8 cellular contexts compared by ENCODE assay signal in genomic region chr12:96434107-96434506, GRCh38. TPM values are rescaled to one million over a fixed set of nuclear protein-coding genes. Genes with fewer than 3 reads are reported as not detected.
DNase-seq lines count a peak whose midpoint lies in the region; ATAC-seq and TF ChIP-seq lines count a peak whose summit lies in the region.

No MANE protein-coding gene starts in this region.

- no peaks in the 10 kb centered on the region for H3K27me3 ChIP-seq in aorta (ENCODE audit: control insufficient read depth in 1 of 2, insufficient read depth in 2 of 2, low read length in 1 of 2)

- no peaks in the 10 kb centered on the region for H3K36me3 ChIP-seq in aorta (ENCODE audit: control insufficient read depth in 1 of 2, insufficient read depth in 2 of 2, low read length in 1 of 2)

- no peak for TF ChIP-seq CTCF in omental fat pad (IDR thresholded peaks at IDR 0.05)

- peak; percentile 63 to 72 (median 68) for DNase-seq in effector memory CD8-positive, alpha-beta T cell
- peak; percentile 39 for DNase-seq in stimulated activated CD8-positive, alpha-beta memory T cell treated with anti-CD3 and anti-CD28 coated beads, Interleukin-4, amount 100 ng/mL, for 24 hours (ENCODE audit: low read depth)
- DNase-seq in NCI-H2196 treated with DMSO at 0.1 percent for 48 hours (lab: John Stamatoyannopoulos, UW; ENCODE audit: unreplicated experiment) (no peak), omental fat pad (ENCODE audit: low spot score) (no peak), aorta (no peak)

- H3K27me3 Mint-ChIP-seq in effector memory CD8-positive, alpha-beta T cell = no peaks in the 10 kb centered on the region

- intact Hi-C loops in aorta (cut with DNase I) = no loop called here

- H3K4me3 Mint-ChIP-seq in effector memory CD8-positive, alpha-beta T cell = peak overlapping the region; percentile 5 to 54

- peak overlapping the region; percentile 15 to 88 for H3K27ac Mint-ChIP-seq in effector memory CD8-positive, alpha-beta T cell

- ATAC-seq in GM18867 (IDR thresholded peaks at IDR 0.05; ENCODE audit: unreplicated experiment) (peak; percentile 85), HG03378 (IDR thresholded peaks at IDR 0.05; ENCODE audit: unreplicated experiment) (peak; percentile 88), omental fat pad (ENCODE audit: low FRiP score) (no peak), aorta (ENCODE audit: low FRiP score) (no peak)
- ATAC-seq in activated CD4-positive, CD25-positive, alpha-beta regulatory T cell treated with anti-CD3 and anti-CD28 coated beads, Interleukin-2, amount 50 U/mL, for 24 hours = peak; percentile 100
- ATAC-seq in effector memory CD8-positive, alpha-beta T cell (replicated peaks) = peak; percentile 100

- 63 to 76% methylated on average over 6 of the region's 6 CpGs for WGBS in aorta, 2 donors

- H3K9me3 ChIP-seq in aorta (ENCODE audit: control insufficient read depth, low read length) = no peaks in the 10 kb centered on the region

- no peak overlapping the region for H3K27ac ChIP-seq in aorta (ENCODE audit: low read depth in 1 of 2, low read length in 2 of 2)

- H3K4me1 ChIP-seq in aorta (ENCODE audit: control insufficient read depth in 1 of 2, insufficient read depth in 2 of 2, low read length in 2 of 2) = no peaks in the 10 kb centered on the region

- H3K4me1 Mint-ChIP-seq in effector memory CD8-positive, alpha-beta T cell (ENCODE audit: low read depth in 2 of 2) = peaks cover 7 to 11% of the 10 kb centered on the region in 2 donors

- no peaks in the 10 kb centered on the region for H3K9me3 Mint-ChIP-seq in effector memory CD8-positive, alpha-beta T cell

- H3K4me3 ChIP-seq in aorta (ENCODE audit: low read length in 2 of 2) = no peak overlapping the region

- H3K36me3 Mint-ChIP-seq in effector memory CD8-positive, alpha-beta T cell (ENCODE audit: insufficient read depth) = peaks cover 4% of the 10 kb centered on the region

RNA-seq across cellular contexts. Expression of gene CDK17, which starts 33.9 kb away (rescaled TPM):
- total RNA-seq in omental fat pad = 100 to 1,000 TPM in 2 of 4 donors, 10 to 100 TPM in 2; 35.8 to 107 (median 100) TPM
- total RNA-seq in aorta = 10 to 100 TPM; 41.5 to 69.7 TPM
- 10 to 100 TPM in 1 of 2 donors, 1 to 10 TPM in 1; 5.3 to 13.9 TPM for polyA plus RNA-seq in aorta

RNA-seq across cellular contexts. Expression of gene CFAP54, which starts 55.3 kb away (rescaled TPM):
- total RNA-seq in omental fat pad (1 to 10 TPM in 2 of 4 donors, under 1 TPM in 2; 0.60 to 2.2 (median 1.0) TPM), aorta (1 to 10 TPM in 1 of 2 donors, under 1 TPM in 1; 0.91 to 2.2 TPM)
- under 1 TPM in 1 of 2 donors, not detected in 1; 0.15 TPM for polyA plus RNA-seq in aorta

Comparison
In these comparisons a context has a peak if more than half of its experiments do, and no peak if none do; other contexts are left out.
1. ATAC-seq: peak in GM18867 (single experiment), HG03378 (single experiment), activated CD4-positive, CD25-positive, alpha-beta regulatory T cell treated with anti-CD3 and anti-CD28 coated beads, Interleukin-2, amount 50 U/mL, for 24 hours (2 of 2) and effector memory CD8-positive, alpha-beta T cell (single experiment); none in omental fat pad (single experiment) and aorta (single experiment).
2. DNase-seq: peak in effector memory CD8-positive, alpha-beta T cell (3 of 3) and stimulated activated CD8-positive, alpha-beta memory T cell treated with anti-CD3 and anti-CD28 coated beads, Interleukin-4, amount 100 ng/mL, for 24 hours (single experiment); none in NCI-H2196 treated with DMSO at 0.1 percent for 48 hours (single experiment), omental fat pad (single experiment) and aorta (0 of 2).